Comparison of ENCODE assay signal across 18 cellular contexts in genomic region chr14:89411976-89412375, GRCh38.
"Had no signal": no experiment of that assay in that cellular context is flagged by ENCODE, and none has a peak within 500 bp of the region (broad histone marks: within the 10 kb centered on the region; RNA-seq: fewer than 3 reads in every experiment).

No MANE protein-coding gene starts in this region.

- H3K27me3 ChIP-seq: ascending aorta had no signal

- ATAC-seq: activated CD8-positive, alpha-beta T cell treated with anti-CD3 and anti-CD28 coated beads for 36 hours; Right ventricle myocardium inferior; T-cell had no signal

- H3K27ac Mint-ChIP-seq: activated CD8-positive, alpha-beta T cell treated with anti-CD3 and anti-CD28 coated beads for 36 hours; activated naive CD8-positive, alpha-beta T cell treated with anti-CD3 and anti-CD28 coated beads, Interleukin-2, amount 10 ng/mL, durations not matched to agents 7 days and 5 days; T-cell had no signal

- DNase-seq: activated CD4-positive, alpha-beta T cell treated with anti-CD3 and anti-CD28 coated beads for 4 hours; activated CD8-positive, alpha-beta memory T cell treated with anti-CD3 and anti-CD28 coated beads, Interleukin-2, amount 50 U/mL, for 4 hours; activated CD8-positive, alpha-beta T cell treated with anti-CD3 and anti-CD28 coated beads for 36 hours; activated naive CD4-positive, alpha-beta T cell treated with anti-CD3 and anti-CD28 coated beads, Interleukin-2, amount 50 U/mL, for 16 hours; activated naive CD8-positive, alpha-beta T cell treated with anti-CD3 and anti-CD28 coated beads, Interleukin-2, amount 10 ng/mL, durations not matched to agents 7 days and 5 days; MM.1S; NCI-H146; NCI-H187 treated with DMSO at 0.1 percent for 48 hours; NCI-H2171; NCI-H226; NCI-H526; NCI-H774; T-cell had no signal

- H3K4me3 Mint-ChIP-seq: activated CD8-positive, alpha-beta T cell treated with anti-CD3 and anti-CD28 coated beads for 36 hours; activated naive CD8-positive, alpha-beta T cell treated with anti-CD3 and anti-CD28 coated beads, Interleukin-2, amount 10 ng/mL, durations not matched to agents 7 days and 5 days; central memory CD8-positive, alpha-beta T cell; T-cell had no signal

- H3K9me3 Mint-ChIP-seq: activated CD8-positive, alpha-beta T cell treated with anti-CD3 and anti-CD28 coated beads for 36 hours; activated naive CD8-positive, alpha-beta T cell treated with anti-CD3 and anti-CD28 coated beads, Interleukin-2, amount 10 ng/mL, durations not matched to agents 7 days and 5 days; central memory CD8-positive, alpha-beta T cell; T-cell had no signal

- H3K27ac ChIP-seq: SK-N-MC, VCaP had no signal

- H3K9me3 ChIP-seq: ascending aorta had no signal

- H3K4me3 ChIP-seq: ascending aorta, SK-N-MC had no signal

- H3K27me3 Mint-ChIP-seq: activated CD8-positive, alpha-beta T cell treated with anti-CD3 and anti-CD28 coated beads for 36 hours; activated naive CD8-positive, alpha-beta T cell treated with anti-CD3 and anti-CD28 coated beads, Interleukin-2, amount 10 ng/mL, durations not matched to agents 7 days and 5 days; central memory CD8-positive, alpha-beta T cell; T-cell had no signal
